8 cellular contexts compared by ENCODE assay signal in the genomic region with DNA sequence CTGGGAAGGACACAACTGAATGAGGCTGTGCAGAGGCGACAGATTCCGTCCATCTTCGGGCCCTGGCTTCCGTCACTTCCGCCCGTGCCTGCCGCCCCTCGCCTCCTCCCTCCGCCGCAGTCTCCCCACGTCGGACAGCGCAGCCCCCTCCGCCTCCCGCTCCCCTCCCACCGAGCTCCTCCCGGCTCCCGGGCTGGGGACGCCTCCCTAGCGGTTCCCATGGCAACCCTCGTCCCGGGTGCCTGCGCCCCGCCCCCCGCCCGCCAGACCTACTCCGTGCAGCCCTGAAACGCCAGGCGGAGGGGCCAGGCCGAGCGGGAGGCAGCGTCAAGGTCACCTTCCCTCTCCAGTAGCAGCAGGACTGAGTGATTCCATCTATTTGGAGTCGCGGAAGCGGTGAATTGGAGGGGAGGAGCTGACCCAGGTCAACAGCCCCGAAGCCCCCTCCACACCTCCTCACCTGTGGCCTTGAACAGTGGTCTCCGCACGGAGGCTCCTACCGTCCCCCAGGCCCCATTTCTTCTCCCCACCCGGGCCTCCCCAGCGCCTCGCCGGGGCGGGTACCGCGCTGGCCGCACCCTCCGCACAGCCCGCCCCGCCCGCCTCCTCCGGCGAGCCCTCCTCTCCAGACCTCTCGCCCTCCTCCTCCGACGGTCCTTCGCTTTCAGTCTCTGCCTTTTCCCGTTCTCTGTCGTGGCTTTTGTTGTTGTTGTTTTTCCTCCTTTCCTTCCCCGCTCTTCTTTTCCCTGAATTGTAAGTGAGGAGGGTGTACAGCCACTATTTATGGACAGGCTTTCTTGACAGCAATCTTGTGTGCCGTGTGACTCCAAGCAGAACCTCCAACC. TPM values are rescaled to one million over a fixed set of nuclear protein-coding genes. Genes with fewer than 3 reads are reported as not detected.
DNase-seq lines count a peak whose midpoint lies in the region; ATAC-seq and TF ChIP-seq lines count a peak whose summit lies in the region.

No MANE protein-coding gene starts in this region.

- H3K4me1 Mint-ChIP-seq in GM23338 (peaks cover 16% of the 10 kb centered on the region), naive B cell (peaks cover 16 to 25% (median 18%) of the 10 kb centered on the region in 3 donors)

- BruUV-seq in Panc1 (replicated peaks; lab: Mats Ljungman, UMichigan) = TSS peak; percentile 26

- in situ Hi-C loops in Panc1 (cut with HindIII; ENCODE audit: low pct_unique_long_range_greater_than_20kb, low sequenced_read_pairs) = no loop called here

- intact Hi-C loops in Panc1 (cut with micrococcal nuclease; ENCODE audit: unreplicated experiment) = loop anchor here (2.0 kb wide), 1 partner anchor 61 kb away; the partner anchor contains the start of gene RBCK1

- peak overlapping the region; percentile 95 for H2AFZ ChIP-seq in GM23338

- peak overlapping the region; percentile 94 for H3K4me3 ChIP-seq in GM23338
- peak overlapping the region; percentile 62 to 83 for H3K4me3 ChIP-seq in Panc1 (ENCODE audit: low read depth in 2 of 2, low read length in 2 of 2)

- H3K4me2 ChIP-seq in GM23338 = peak overlapping the region; percentile 97

- H3K9me3 ChIP-seq in ES-I3 (ENCODE audit: control insufficient read depth, insufficient read depth, low read length) (no peaks in the 10 kb centered on the region), Panc1 (ENCODE audit: control insufficient read depth, insufficient read depth, low read depth, low read length) (peaks cover 7% of the 10 kb centered on the region; the same call in 1 of the 2 replicates)

- POLR2A ChIA-PET in Panc1 (lab: Charles Lee) = no interaction called here

- H3K4me3 Mint-ChIP-seq in GM23338 = peak overlapping the region; percentile 88
- H3K4me3 Mint-ChIP-seq in naive B cell = peak overlapping the region; percentile 87 to 98 (median 94)

- no peaks in the 10 kb centered on the region for H3K79me2 ChIP-seq in GM23338 (replicated peaks; ENCODE audit: insufficient read depth)

- H3K27ac Mint-ChIP-seq in GM23338 (peak overlapping the region; percentile 92), naive B cell (peak overlapping the region; percentile 49 to 95 (median 86))

- DNase-seq in GM23338 (ENCODE audit: low spot score) (peak; percentile 99), Kasumi-1 (lab: John Stamatoyannopoulos, UW) (peak; percentile 23 to 46), Panc1 (ENCODE audit: low read depth, low spot score) (no peak), fibroblast of peridontal ligament (ENCODE audit: extremely low read depth) (peak; percentile 89), naive B cell (peak; percentile 55)
- DNase-seq in activated effector memory CD4-positive, alpha-beta T cell treated with Interleukin-2 at 50 U/mL for 16 hours = peak; percentile 31

- H3K27ac ChIP-seq in GM23338 (ENCODE audit: low read depth) = peak overlapping the region; percentile 87
- peak overlapping the region; percentile 88 for H3K27ac ChIP-seq in Panc1 (ENCODE audit: low read length)
- peak overlapping the region; percentile 94 for H3K27ac ChIP-seq in temporal lobe (ENCODE audit: low read depth, low read length)

- peak; percentile 82 for ATAC-seq in GM23338
- ATAC-seq in Panc1 = peak; percentile 91
- ATAC-seq in naive B cell (ENCODE audit: low read depth in 2 of 2) = peak; percentile 80 to 82

- H3K27me3 ChIP-seq in GM23338 (ENCODE audit: insufficient read depth) (no peaks in the 10 kb centered on the region), Panc1 (ENCODE audit: control insufficient read depth, insufficient read depth, low read length) (no peaks in the 10 kb centered on the region)

- H3K4me1 ChIP-seq in ES-I3 (ENCODE audit: insufficient read depth, low read length) (peaks cover 4% of the 10 kb centered on the region; the same call in 1 of the 2 replicates), GM23338 (ENCODE audit: insufficient read depth) (peaks cover 15% of the 10 kb centered on the region), Panc1 (ENCODE audit: control insufficient read depth, insufficient read depth, low read length) (peaks cover 13% of the 10 kb centered on the region)

- H3K9ac ChIP-seq in ES-I3 (ENCODE audit: low read depth, low read length) = peak overlapping the region; percentile 79

- peaks cover 13% of the 10 kb centered on the region; the same call in 1 of the 2 replicates for H3F3A ChIP-seq in GM23338 (replicated peaks; ENCODE audit: low read depth)

- H3K9me3 Mint-ChIP-seq in GM23338 (no peaks in the 10 kb centered on the region; the same call in 2 of the 3 replicates), naive B cell (no peaks in the 10 kb centered on the region)

- TF ChIP-seq CTCF in GM23338 (conservative IDR thresholded peaks at IDR 0.05; ENCODE audit: low read depth in 2 of 2) = no peak
- TF ChIP-seq CTCF in Panc1 (IDR thresholded peaks at IDR 0.05) = no peak

- CTCF ChIA-PET in Panc1 (lab: Charles Lee) = interaction anchor here (0.7 kb wide), 1 partner anchor 298 kb away, joined by 3 read pairs; no protein-coding TSS in a partner anchor

- H4K20me1 ChIP-seq in GM23338 (replicated peaks; ENCODE audit: insufficient read depth) = no peaks in the 10 kb centered on the region

- H3K36me3 ChIP-seq in ES-I3 (ENCODE audit: insufficient read depth, low read length) (no peaks in the 10 kb centered on the region), GM23338 (ENCODE audit: insufficient read depth) (no peaks in the 10 kb centered on the region), Panc1 (ENCODE audit: control insufficient read depth, insufficient read depth, low read length) (no peaks in the 10 kb centered on the region)

- H3K36me3 Mint-ChIP-seq in GM23338 (ENCODE audit: low read depth) = peaks cover 2% of the 10 kb centered on the region; the same call in 1 of the 3 replicates
- H3K36me3 Mint-ChIP-seq in naive B cell = no peaks in the 10 kb centered on the region

- no peaks in the 10 kb centered on the region for H3K9me2 ChIP-seq in GM23338 (ENCODE audit: insufficient read depth)

- H3K27me3 Mint-ChIP-seq in GM23338 (ENCODE audit: insufficient read depth, low read depth, poor library complexity) = peaks cover 13% of the 10 kb centered on the region
- H3K27me3 Mint-ChIP-seq in naive B cell = no peaks in the 10 kb centered on the region

TF ChIP-seq in GM23338, 12 proteins besides CTCF, POLR2A, EP300 and RAD21:
- peak; percentile 60; the same call in 1 of the 2 replicates for TF ChIP-seq POLR2AphosphoS5 (IDR thresholded peaks at IDR 0.05; ENCODE audit: low read depth)
- TF ChIP-seq ZNF114 (CRISPR knock-in tag; IDR thresholded peaks at IDR 0.05) = no peak
- TF ChIP-seq CREB1 (CRISPR knock-in tag; IDR thresholded peaks at IDR 0.05; ENCODE audit: low read depth) = peak; percentile 85

RNA-seq across cellular contexts. Expression of gene NRSN2, which starts 1.0 kb away (rescaled TPM):
- 14.4 and 19.8 TPM in 2 replicates for total RNA-seq in GM23338 (2014; rRNA removed; shearing (Covaris generic))
- polyA plus RNA-seq in GM23338 (2016; fragmentation: Nextera tagmentation; extraction: Ambion mirVana) = 17.9 and 23.2 TPM in 2 replicates
- total RNA-seq in Panc1 (2021; ENCODE audit: unreplicated experiment) = 44.9 TPM
- 74.8 TPM for polyA plus RNA-seq in Panc1 (2012; ENCODE audit: insufficient read length)
- polyA plus RNA-seq in naive B cell (ENCODE audit: low read depth in 6 of 6) = 1 to 10 TPM; 4.7 to 9.8 (median 8.2) TPM
- 32.7 TPM for total RNA-seq in temporal lobe

RNA-seq across cellular contexts. Expression of gene SOX12, which starts 22.5 kb away (rescaled TPM):
- 29.0 and 32.0 TPM in 2 replicates for total RNA-seq in GM23338 (2014; rRNA removed; shearing (Covaris generic))
- polyA plus RNA-seq in GM23338 (2016; fragmentation: Nextera tagmentation; extraction: Ambion mirVana) (14.1 and 16.1 TPM in 2 replicates), naive B cell (ENCODE audit: low read depth in 6 of 6) (1 to 10 TPM in 2 of 6 donors, under 1 TPM in 4; 0.15 to 1.7 (median 0.95) TPM)
- total RNA-seq in Panc1 (2021; ENCODE audit: unreplicated experiment) (48.6 TPM), temporal lobe (15.0 TPM)
- polyA plus RNA-seq in Panc1 (2012; ENCODE audit: insufficient read length) = 52.3 TPM

RNA-seq across cellular contexts. Expression of gene TRIB3, which starts 32.7 kb away (rescaled TPM):
- 13.7 and 21.0 TPM in 2 replicates for total RNA-seq in GM23338 (2014; rRNA removed; shearing (Covaris generic))
- polyA plus RNA-seq in GM23338 (2016; fragmentation: Nextera tagmentation; extraction: Ambion mirVana) (5.8 and 6.9 TPM in 2 replicates), naive B cell (ENCODE audit: low read depth in 6 of 6) (10 to 100 TPM in 5 of 6 donors, 1 to 10 TPM in 1; 7.3 to 23.3 (median 16.3) TPM)
- total RNA-seq in Panc1 (2021; ENCODE audit: unreplicated experiment) (35.6 TPM), temporal lobe (10.3 TPM)
- polyA plus RNA-seq in Panc1 (2012; ENCODE audit: insufficient read length) = 41.6 TPM

RNA-seq across cellular contexts. Expression of gene ZCCHC3, which starts 50.5 kb away (rescaled TPM):
- total RNA-seq in GM23338 (2014; rRNA removed; shearing (Covaris generic)) = 65.8 and 66.3 TPM in 2 replicates
- polyA plus RNA-seq in GM23338 (2016; fragmentation: Nextera tagmentation; extraction: Ambion mirVana) (26.5 and 31.3 TPM in 2 replicates), naive B cell (ENCODE audit: low read depth in 6 of 6) (10 to 100 TPM in 5 of 6 donors, 1 to 10 TPM in 1; 9.7 to 19.0 (median 10.9) TPM)
- total RNA-seq in Panc1 (2021; ENCODE audit: unreplicated experiment) (18.9 TPM), temporal lobe (14.3 TPM)
- polyA plus RNA-seq in Panc1 (2012; ENCODE audit: insufficient read length) = 17.6 TPM

RNA-seq across cellular contexts. Expression of gene C20orf96, which starts 57.3 kb away (rescaled TPM):
- 14.6 and 17.8 TPM in 2 replicates for total RNA-seq in GM23338 (2014; rRNA removed; shearing (Covaris generic))
- polyA plus RNA-seq in GM23338 (2016; fragmentation: Nextera tagmentation; extraction: Ambion mirVana) = 29.0 and 36.3 TPM in 2 replicates
- 20.5 TPM for total RNA-seq in Panc1 (2021; ENCODE audit: unreplicated experiment)
- polyA plus RNA-seq in Panc1 (2012; ENCODE audit: insufficient read length) = 22.6 TPM
- polyA plus RNA-seq in naive B cell (ENCODE audit: low read depth in 6 of 6) = 1 to 10 TPM in 2 of 6 donors, under 1 TPM in 4; 0.18 to 1.4 (median 0.37) TPM
- 11.1 TPM for total RNA-seq in temporal lobe
